Comparison of ENCODE assay signal across 35 cellular contexts in genomic region chr5:1239514-1240251, GRCh38. TPM values are rescaled to one million over a fixed set of nuclear protein-coding genes. Genes with fewer than 3 reads are reported as not detected.
DNase-seq lines count a peak whose midpoint lies in the region; ATAC-seq and TF ChIP-seq lines count a peak whose summit lies in the region.
"Had no signal": no experiment of that assay in that cellular context is flagged by ENCODE, and none has a peak within 500 bp of the region (broad histone marks: within the 10 kb centered on the region; RNA-seq: fewer than 3 reads in every experiment).

No MANE protein-coding gene starts in this region.

- DNase-seq in 8988T (peak; percentile 32), LNCaP clone FGC (ENCODE audit: low read depth) (peak; percentile 39), RWPE1 (ENCODE audit: low spot score) (peak; percentile 47), hepatocyte (ENCODE audit: low spot score) (peak; percentile 69), erythroblast (lab: John Stamatoyannopoulos, UW) (no peak)
- DNase-seq in stimulated activated naive CD8-positive, alpha-beta T cell treated with anti-CD3 and anti-CD28 coated beads, Interleukin-15, amount 100 ng/mL, for 72 hours = no peak
- DNase-seq: activated B cell treated with CpG ODN at 0.5 μM for 24 hours; activated CD4-positive, alpha-beta T cell treated with anti-CD3 and anti-CD28 coated beads, Interleukin-2, amount 50 U/mL, for 1 hour; activated CD8-positive, alpha-beta memory T cell treated with anti-CD3 and anti-CD28 coated beads, Interleukin-2, amount 10 ng/mL, durations not matched to agents 7 days and 5 days; activated naive CD4-positive, alpha-beta T cell treated with anti-CD3 and anti-CD28 coated beads for 36 hours; activated T-cell treated with anti-CD3 and anti-CD28 coated beads, Interleukin-2, amount 50 U/mL, for 72 hours; adrenal gland; CD8-positive, alpha-beta T cell; DMS53; GDM1; HCEC 1CT; left ventricle myocardium superior; MV-4-11; natural killer cell; NCI-H2227 treated with DMSO at 0.1 percent for 48 hours; NCI-H774; OCI-M1; SIG-M5; stimulated activated CD8-positive, alpha-beta memory T cell treated with anti-CD3 and anti-CD28 coated beads, Interleukin-4, amount 100 ng/mL, for 48 hours; T-helper 9 cell had no signal

- H3K27me3 ChIP-seq in hepatocyte = no peaks in the 10 kb centered on the region

- H4K20me1 ChIP-seq in hepatocyte (ENCODE audit: insufficient read depth, poor library complexity, severe bottlenecking) = no peaks in the 10 kb centered on the region

- CTCF ChIA-PET in RWPE1 (lab: Yijun Ruan, JAX) = interaction anchor here (1.1 kb wide), 1 partner anchor 42 kb away, joined by 3 read pairs; no protein-coding TSS in a partner anchor

- H3K4me3 Mint-ChIP-seq in stimulated activated naive CD8-positive, alpha-beta T cell treated with anti-CD3 and anti-CD28 coated beads, Interleukin-15, amount 100 ng/mL, for 72 hours = no peak overlapping the region
- H3K4me3 Mint-ChIP-seq: activated B cell treated with CpG ODN at 0.5 μM for 24 hours; activated CD8-positive, alpha-beta memory T cell treated with anti-CD3 and anti-CD28 coated beads, Interleukin-2, amount 10 ng/mL, durations not matched to agents 7 days and 5 days; activated naive CD4-positive, alpha-beta T cell treated with anti-CD3 and anti-CD28 coated beads for 36 hours; activated T-cell treated with anti-CD3 and anti-CD28 coated beads, Interleukin-2, amount 50 U/mL, for 72 hours; brain; CD8-positive, alpha-beta T cell; natural killer cell had no signal

- H3K27me3 Mint-ChIP-seq in stimulated activated naive CD8-positive, alpha-beta T cell treated with anti-CD3 and anti-CD28 coated beads, Interleukin-15, amount 100 ng/mL, for 72 hours = peaks cover 7% of the 10 kb centered on the region
- H3K27me3 Mint-ChIP-seq: activated B cell treated with CpG ODN at 0.5 μM for 24 hours had no signal

- no peak for TF ChIP-seq POLR2A in erythroblast (IDR thresholded peaks at IDR 0.05; ENCODE audit: low read length)

- no peak overlapping the region for H2AFZ ChIP-seq in hepatocyte

- no peak overlapping the region for H3K4me3 ChIP-seq in LNCaP clone FGC (ENCODE audit: low read depth, low read length)
- H3K4me3 ChIP-seq in hepatocyte = no peak overlapping the region
- H3K4me3 ChIP-seq: A549, adrenal gland, skin epidermis, tibial nerve had no signal

- H3K4me2 ChIP-seq in hepatocyte = no peak overlapping the region
- H3K4me2 ChIP-seq: A549 had no signal

- no peak for ATAC-seq in stimulated activated naive CD8-positive, alpha-beta T cell treated with anti-CD3 and anti-CD28 coated beads, Interleukin-15, amount 100 ng/mL, for 72 hours
- ATAC-seq in HG03354 (IDR thresholded peaks at IDR 0.05; ENCODE audit: poor library complexity, severe bottlenecking, unreplicated experiment) (no peak), GM18520 (IDR thresholded peaks at IDR 0.05; ENCODE audit: unreplicated experiment) (no peak)
- ATAC-seq: A549; activated CD8-positive, alpha-beta memory T cell treated with anti-CD3 and anti-CD28 coated beads, Interleukin-2, amount 10 ng/mL, durations not matched to agents 7 days and 5 days; activated T-cell treated with anti-CD3 and anti-CD28 coated beads, Interleukin-2, amount 50 U/mL, for 72 hours; CD8-positive, alpha-beta T cell; left ventricle myocardium superior; natural killer cell had no signal

- no peaks in the 10 kb centered on the region for H3K79me2 ChIP-seq in hepatocyte

- H3K27ac Mint-ChIP-seq in stimulated activated naive CD8-positive, alpha-beta T cell treated with anti-CD3 and anti-CD28 coated beads, Interleukin-15, amount 100 ng/mL, for 72 hours = no peak overlapping the region
- H3K27ac Mint-ChIP-seq: activated B cell treated with CpG ODN at 0.5 μM for 24 hours; activated CD8-positive, alpha-beta memory T cell treated with anti-CD3 and anti-CD28 coated beads, Interleukin-2, amount 10 ng/mL, durations not matched to agents 7 days and 5 days; activated naive CD4-positive, alpha-beta T cell treated with anti-CD3 and anti-CD28 coated beads for 36 hours; activated T-cell treated with anti-CD3 and anti-CD28 coated beads, Interleukin-2, amount 50 U/mL, for 72 hours; brain; CD8-positive, alpha-beta T cell; natural killer cell had no signal

- POLR2A ChIA-PET in RWPE1 (lab: Yijun Ruan, JAX; ENCODE audit: low non-redundant PET) = interaction anchor here (0.7 to 1.2 kb wide), 2 partner anchors 63 to 78 kb away, joined by 3 read pairs; no protein-coding TSS in a partner anchor

- H3K27ac ChIP-seq in RWPE1 (peak overlapping the region; percentile 92), hepatocyte (peak overlapping the region; percentile 46)
- H3K27ac ChIP-seq: A549, adrenal gland, skin epidermis had no signal

- H3K36me3 ChIP-seq in hepatocyte (replicated peaks; ENCODE audit: insufficient read depth, low read depth) = no peaks in the 10 kb centered on the region
- H3K36me3 ChIP-seq: adrenal gland, tibial nerve had no signal

- TF ChIP-seq CTCF in LNCaP clone FGC (IDR thresholded peaks at IDR 0.05; ENCODE audit: control insufficient read depth, extremely low read depth, insufficient read depth) = no peak
- TF ChIP-seq CTCF in RWPE1 (conservative IDR thresholded peaks at IDR 0.05; ENCODE audit: low read depth) = no peak
- TF ChIP-seq CTCF in hepatocyte (IDR thresholded peaks at IDR 0.05; ENCODE audit: poor library complexity) = no peak

- no peaks in the 10 kb centered on the region for H3K4me1 Mint-ChIP-seq in stimulated activated naive CD8-positive, alpha-beta T cell treated with anti-CD3 and anti-CD28 coated beads, Interleukin-15, amount 100 ng/mL, for 72 hours
- H3K4me1 Mint-ChIP-seq: activated B cell treated with CpG ODN at 0.5 μM for 24 hours; activated CD8-positive, alpha-beta memory T cell treated with anti-CD3 and anti-CD28 coated beads, Interleukin-2, amount 10 ng/mL, durations not matched to agents 7 days and 5 days; brain; natural killer cell had no signal

- peaks cover 8 to 28% of the 10 kb centered on the region in 2 donors for H3K9me3 Mint-ChIP-seq in stimulated activated naive CD8-positive, alpha-beta T cell treated with anti-CD3 and anti-CD28 coated beads, Interleukin-15, amount 100 ng/mL, for 72 hours

- no peaks in the 10 kb centered on the region for H3K9me3 ChIP-seq in hepatocyte (ENCODE audit: low read depth)
- H3K9me3 ChIP-seq: adrenal gland had no signal

- H3K4me1 ChIP-seq in hepatocyte (ENCODE audit: insufficient read depth) = no peaks in the 10 kb centered on the region
- H3K4me1 ChIP-seq: A549, adrenal gland, tibial nerve had no signal

- no peaks in the 10 kb centered on the region for H3K9me2 ChIP-seq in hepatocyte (replicated peaks; ENCODE audit: insufficient read depth)

- WGBS in hepatocyte (ENCODE audit: low lambda C conversion rate, missing lambda C conversion rate) = 81% methylated on average over 22 of the region's 22 CpGs

RNA-seq across cellular contexts. Expression of gene SLC6A18, which starts 14.5 kb away (rescaled TPM):
- total RNA-seq in hepatocyte = not detected in 2 replicates
- polyA plus RNA-seq in hepatocyte = 0.35 TPM in 1 of 2 replicates, not detected in the other
- total RNA-seq: activated B cell treated with CpG ODN at 0.5 μM for 24 hours; activated CD8-positive, alpha-beta memory T cell treated with anti-CD3 and anti-CD28 coated beads, Interleukin-2, amount 10 ng/mL, durations not matched to agents 7 days and 5 days; activated naive CD4-positive, alpha-beta T cell treated with anti-CD3 and anti-CD28 coated beads for 36 hours; activated T-cell treated with anti-CD3 and anti-CD28 coated beads, Interleukin-2, amount 50 U/mL, for 72 hours; adrenal gland; CD8-positive, alpha-beta T cell; chondrocyte; glomerular endothelial cell; left ventricle myocardium superior; natural killer cell; osteoblast; renal cortical epithelial cell; tibial nerve had no signal
- polyA plus RNA-seq: A549, adrenal gland had no signal

RNA-seq across cellular contexts. Expression of gene SLC6A19, which starts 38.3 kb away (rescaled TPM):
- 5.2 and 6.7 TPM in 2 replicates for total RNA-seq in hepatocyte
- 4.8 and 5.8 TPM in 2 replicates for polyA plus RNA-seq in hepatocyte
- total RNA-seq: activated B cell treated with CpG ODN at 0.5 μM for 24 hours; activated CD8-positive, alpha-beta memory T cell treated with anti-CD3 and anti-CD28 coated beads, Interleukin-2, amount 10 ng/mL, durations not matched to agents 7 days and 5 days; activated naive CD4-positive, alpha-beta T cell treated with anti-CD3 and anti-CD28 coated beads for 36 hours; activated T-cell treated with anti-CD3 and anti-CD28 coated beads, Interleukin-2, amount 50 U/mL, for 72 hours; adrenal gland; CD8-positive, alpha-beta T cell; chondrocyte; glomerular endothelial cell; left ventricle myocardium superior; natural killer cell; osteoblast; renal cortical epithelial cell had no signal
- polyA plus RNA-seq: adrenal gland had no signal

RNA-seq across cellular contexts. Expression of gene TERT, which starts 55.2 kb away (rescaled TPM):
- not detected in 2 replicates for total RNA-seq in hepatocyte
- 0.08 TPM in 1 of 2 replicates, not detected in the other for polyA plus RNA-seq in hepatocyte
- total RNA-seq: chondrocyte, glomerular endothelial cell, left ventricle myocardium superior, natural killer cell, osteoblast, renal cortical epithelial cell, tibial nerve had no signal
- polyA plus RNA-seq: adrenal gland had no signal

Comparison
In these comparisons a context has a peak if more than half of its experiments do, and no peak if none do; other contexts are left out.
1. DNase-seq: peak in 8988T (single experiment), LNCaP clone FGC (single experiment), RWPE1 (single experiment) and hepatocyte (single experiment); none in stimulated activated naive CD8-positive, alpha-beta T cell treated with anti-CD3 and anti-CD28 coated beads, Interleukin-15, amount 100 ng/mL, for 72 hours (0 of 2) and erythroblast (0 of 2).